20 cellular contexts compared by ENCODE assay signal in the genomic region with DNA sequence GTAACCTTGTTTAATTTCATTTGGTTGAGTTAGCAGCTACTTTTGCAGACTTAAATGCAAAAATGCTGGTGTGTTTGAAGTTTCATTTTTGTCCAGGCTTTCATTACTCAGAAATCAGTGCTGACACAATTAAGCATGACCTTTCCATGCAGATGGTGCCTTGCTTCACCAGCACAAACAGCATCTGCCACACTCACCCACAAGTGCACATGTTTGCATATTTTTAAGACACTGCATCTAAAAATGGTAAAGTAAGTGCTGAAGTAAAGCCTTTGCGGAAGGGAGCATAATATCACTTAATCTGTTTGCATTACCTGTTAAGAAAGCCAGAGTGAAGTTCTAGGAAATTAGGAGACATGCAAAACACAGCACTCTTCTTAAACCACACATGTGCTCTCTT. TPM values are rescaled to one million over a fixed set of nuclear protein-coding genes. Genes with fewer than 3 reads are reported as not detected.
DNase-seq lines count a peak whose midpoint lies in the region; ATAC-seq, FAIRE-seq and TF ChIP-seq lines count a peak whose summit lies in the region.
"Had no signal": no experiment of that assay in that cellular context is flagged by ENCODE, and none has a peak within 500 bp of the region (broad histone marks: within the 10 kb centered on the region; RNA-seq: fewer than 3 reads in every experiment).

No MANE protein-coding gene starts in this region.

- no peaks in the 10 kb centered on the region; the same call in 2 of the 3 replicates for H3K9me3 ChIP-seq in GM12878 (replicated peaks; ENCODE audit: control insufficient read depth, insufficient read depth, low read length)
- H3K9me3 ChIP-seq: BLaER1 treated with 17β-estradiol and CSF1 and Interleukin-3, amounts not matched to agents 10 nM and 100 nM had no signal

- H3K4me2 ChIP-seq in GM12878 (ENCODE audit: control insufficient read depth, insufficient read depth), result no peak overlapping the region
- H3K4me2 ChIP-seq: BLaER1 treated with 17β-estradiol and CSF1 and Interleukin-3, amounts not matched to agents 10 nM and 100 nM had no signal

- no peak for TF ChIP-seq CTCF in GM12878 (IDR thresholded peaks at IDR 0.05 in 2 of 3, conservative IDR thresholded peaks at IDR 0.05 in 1 of 3; ENCODE audit: control insufficient read depth in 2 of 3, extremely low read depth in 1 of 3, insufficient read depth in 1 of 3, low read depth in 3 of 3, low read length in 3 of 3)

- no peak for TF ChIP-seq EP300 in GM12878 (IDR thresholded peaks at IDR 0.05; ENCODE audit: borderline replicate concordance in 1 of 2, control insufficient read depth in 1 of 2, low read depth in 2 of 2, low read length in 2 of 2)

- H3K9ac ChIP-seq in GM12878 (ENCODE audit: control insufficient read depth, insufficient read depth, low read length), result no peak overlapping the region
- H3K9ac ChIP-seq: BLaER1 treated with 17β-estradiol and CSF1 and Interleukin-3, amounts not matched to agents 10 nM and 100 nM had no signal

- peaks cover 8% of the 10 kb centered on the region for H3K4me1 Mint-ChIP-seq in activated T-cell treated with anti-CD3 and anti-CD28 coated beads, Interleukin-2, amount 50 U/mL, for 4 hours (ENCODE audit: low read depth)

- no peaks in the 10 kb centered on the region for H3K36me3 ChIP-seq in GM12878 (ENCODE audit: control insufficient read depth in 2 of 2, insufficient read depth in 2 of 2, low read length in 1 of 2)
- H3K36me3 ChIP-seq: BLaER1 treated with 17β-estradiol and CSF1 and Interleukin-3, amounts not matched to agents 10 nM and 100 nM had no signal

- H3K4me1 ChIP-seq in GM12878 (ENCODE audit: control insufficient read depth, insufficient read depth, low read length), result peaks cover 5% of the 10 kb centered on the region; the same call in 1 of the 2 replicates
- H3K4me1 ChIP-seq: BLaER1 treated with 17β-estradiol and CSF1 and Interleukin-3, amounts not matched to agents 10 nM and 100 nM had no signal

- intact Hi-C loops in GM12878 (cut with micrococcal nuclease; ENCODE audit: unreplicated experiment), result no loop called here

- peaks cover 12% of the 10 kb centered on the region for H3K27me3 Mint-ChIP-seq in activated T-cell treated with anti-CD3 and anti-CD28 coated beads, Interleukin-2, amount 50 U/mL, for 4 hours (ENCODE audit: low read depth)

- H3K9me3 Mint-ChIP-seq in activated T-cell treated with anti-CD3 and anti-CD28 coated beads, Interleukin-2, amount 50 U/mL, for 4 hours, result no peaks in the 10 kb centered on the region
- H3K9me3 Mint-ChIP-seq: CD8-positive, alpha-beta T cell had no signal

- no peak for TF ChIP-seq RAD21 in GM12878 (IDR thresholded peaks at IDR 0.05; ENCODE audit: insufficient read depth, low read depth, low read length)

- CTCF ChIA-PET in GM12878 (lab: Yijun Ruan, JAX), result interaction anchor here (0.7 to 7.1 kb wide), 40 partner anchors 8 to 406 kb away, joined by 3 to 167 read pairs (median 4); a partner anchor contains a TSS

- no peaks in the 10 kb centered on the region for H3K79me2 ChIP-seq in GM12878 (ENCODE audit: control insufficient read depth, insufficient read depth, low read length)

- no TSS peak for BruUV-seq in GM12878 (replicated peaks; lab: Mats Ljungman, UMichigan)

- no peaks in the 10 kb centered on the region for H3K36me3 Mint-ChIP-seq in activated T-cell treated with anti-CD3 and anti-CD28 coated beads, Interleukin-2, amount 50 U/mL, for 4 hours (ENCODE audit: insufficient read depth)
- H3K36me3 Mint-ChIP-seq: CD8-positive, alpha-beta T cell had no signal

- RAD21 ChIA-PET in GM12878 (lab: Charles Lee; ENCODE audit: unreplicated experiment), result interaction anchor here (0.8 to 7.3 kb wide), 17 partner anchors 8 to 345 kb away, joined by 3 to 98 read pairs (median 9); a partner anchor contains a TSS

- in situ Hi-C loops in GM12878 (cut with MboI), result loop anchor here (5.0 kb wide), 1 partner anchor 247 kb away; a partner anchor contains a TSS

- H4K20me1 ChIP-seq in GM12878 (ENCODE audit: control insufficient read depth, insufficient read depth), result no peaks in the 10 kb centered on the region
- H4K20me1 ChIP-seq: BLaER1 treated with 17β-estradiol and CSF1 and Interleukin-3, amounts not matched to agents 10 nM and 100 nM had no signal

- no peaks in the 10 kb centered on the region; a peak in 1 of 4 replicates for H3K27me3 ChIP-seq in GM12878 (replicated peaks in 1 of 2; ENCODE audit: control insufficient read depth in 2 of 2, insufficient read depth in 2 of 2, low read length in 1 of 2)
- H3K27me3 ChIP-seq: BLaER1 treated with 17β-estradiol and CSF1 and Interleukin-3, amounts not matched to agents 10 nM and 100 nM had no signal

- no peak overlapping the region for H3K4me3 Mint-ChIP-seq in activated T-cell treated with anti-CD3 and anti-CD28 coated beads, Interleukin-2, amount 50 U/mL, for 4 hours
- H3K4me3 Mint-ChIP-seq: CD8-positive, alpha-beta T cell had no signal

- SMC1A ChIA-PET in GM12878 (lab: Charles Lee; ENCODE audit: uncharacterized antibody, unreplicated experiment), result interaction anchor here (0.6 to 3.1 kb wide), 33 partner anchors 8 to 851 kb away, joined by 3 to 50 read pairs (median 6); a partner anchor contains a TSS

- H3K27ac ChIP-seq in GM12878 (ENCODE audit: control insufficient read depth, insufficient read depth), result no peak overlapping the region
- H3K27ac ChIP-seq: 22Rv1; BLaER1 treated with 17β-estradiol and CSF1 and Interleukin-3, amounts not matched to agents 10 nM and 100 nM; RWPE1 had no signal

- peak; percentile 50 for DNase-seq in NCI-H2171 treated with DMSO at 0.1 percent for 48 hours (lab: John Stamatoyannopoulos, UW)
- DNase-seq in NCI-H2171 (lab: John Stamatoyannopoulos, UW), result no peak
- peak; percentile 71 for DNase-seq in NAMALWA (ENCODE audit: low spot score)
- DNase-seq in GM12878 (ENCODE audit: low read depth, low spot score), result no peak
- DNase-seq in central memory CD4-positive, alpha-beta T cell, result no peak
- no peak for DNase-seq in activated T-cell treated with anti-CD3 and anti-CD28 coated beads, Interleukin-2, amount 50 U/mL, for 4 hours
- DNase-seq: CD8-positive, alpha-beta T cell; DMS79; KBM-7; NCI-H1417 treated with DMSO at 0.1 percent for 48 hours; NCI-H1930; NCI-H69; SIG-M5 had no signal

- 50% methylated on average over 1 of the region's 1 CpG for WGBS in GM12878 (ENCODE audit: insufficient coverage, insufficient replicate concordance, low lambda C conversion rate, missing lambda C conversion rate)

- H3K4me3 ChIP-seq in GM12878, result no peak overlapping the region
- H3K4me3 ChIP-seq: BLaER1 treated with 17β-estradiol and CSF1 and Interleukin-3, amounts not matched to agents 10 nM and 100 nM had no signal

- no peak for FAIRE-seq in GM12878 (lab: Jason Lieb, UNC)
- FAIRE-seq: H1, HepG2 had no signal

- TF ChIP-seq POLR2A in GM12878 (IDR thresholded peaks at IDR 0.05; ENCODE audit: low read depth, low read length), result no peak

- H2AFZ ChIP-seq in GM12878 (ENCODE audit: control insufficient read depth, low read depth, low read length), result peak overlapping the region; percentile 1; the same call in 1 of the 2 replicates

- no peak for ATAC-seq in GM12878
- no peak for ATAC-seq in HG02610 (IDR thresholded peaks at IDR 0.05; ENCODE audit: unreplicated experiment)
- no peak for ATAC-seq in activated T-cell treated with anti-CD3 and anti-CD28 coated beads, Interleukin-2, amount 50 U/mL, for 4 hours
- no peak for ATAC-seq in HG03097 (IDR thresholded peaks at IDR 0.05; ENCODE audit: low FRiP score, unreplicated experiment)
- ATAC-seq: CD8-positive, alpha-beta T cell; HepG2 had no signal

- POLR2A ChIA-PET in GM12878 (lab: Charles Lee), result no interaction called here

TF ChIP-seq in GM12878, 131 proteins besides CTCF, POLR2A, EP300 and RAD21 (continues in another document):
- no peak for TF ChIP-seq SMAD5 (IDR thresholded peaks at IDR 0.05; ENCODE audit: low read depth)
- TF ChIP-seq, protein P1, sequence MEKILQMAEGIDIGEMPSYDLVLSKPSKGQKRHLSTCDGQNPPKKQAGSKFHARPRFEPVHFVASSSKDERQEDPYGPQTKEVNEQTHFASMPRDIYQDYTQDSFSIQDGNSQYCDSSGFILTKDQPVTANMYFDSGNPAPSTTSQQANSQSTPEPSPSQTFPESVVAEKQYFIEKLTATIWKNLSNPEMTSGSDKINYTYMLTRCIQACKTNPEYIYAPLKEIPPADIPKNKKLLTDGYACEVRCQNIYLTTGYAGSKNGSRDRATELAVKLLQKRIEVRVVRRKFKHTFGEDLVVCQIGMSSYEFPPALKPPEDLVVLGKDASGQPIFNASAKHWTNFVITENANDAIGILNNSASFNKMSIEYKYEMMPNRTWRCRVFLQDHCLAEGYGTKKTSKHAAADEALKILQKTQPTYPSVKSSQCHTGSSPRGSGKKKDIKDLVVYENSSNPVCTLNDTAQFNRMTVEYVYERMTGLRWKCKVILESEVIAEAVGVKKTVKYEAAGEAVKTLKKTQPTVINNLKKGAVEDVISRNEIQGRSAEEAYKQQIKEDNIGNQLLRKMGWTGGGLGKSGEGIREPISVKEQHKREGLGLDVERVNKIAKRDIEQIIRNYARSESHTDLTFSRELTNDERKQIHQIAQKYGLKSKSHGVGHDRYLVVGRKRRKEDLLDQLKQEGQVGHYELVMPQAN (conservative IDR thresholded peaks at IDR 0.05), result no peak
- no peak for TF ChIP-seq HDGF (IDR thresholded peaks at IDR 0.05)
- no peak for TF ChIP-seq YY1 (IDR thresholded peaks at IDR 0.05; ENCODE audit: low read depth, low read length)

RNA-seq across cellular contexts. Expression of a gene that starts 7.3 kb away (rescaled TPM):
- 105 and 113 TPM in 2 replicates for total RNA-seq in GM12878 (2013; cell fraction: nucleolus; rRNA removed)
- 64.7 and 82.2 TPM in 2 replicates for total RNA-seq in GM12878 (2014; rRNA removed)
- total RNA-seq in GM12878 (2014; rRNA removed; fragmentation: Illumina TruSeq; extraction: Trizol), result 82.6 and 84.0 TPM in 2 replicates
- 46.4 and 46.5 TPM in 2 replicates for total RNA-seq in GM12878 (2021)
- polyA plus RNA-seq in GM12878 (2011; ENCODE audit: low read depth), result 20.0 TPM
- polyA plus RNA-seq in GM12878 (2011; rRNA removed), result 97.9 and 136 TPM in 2 replicates
- 51.3 and 63.8 TPM in 2 replicates for polyA plus RNA-seq in GM12878 (2011; cell fraction: cytosol; rRNA removed)
- 74.6 and 75.6 TPM in 2 replicates for polyA plus RNA-seq in GM12878 (2011; cell fraction: nucleus; rRNA removed)
- 20.5 and 31.0 TPM in 2 replicates for polyA plus RNA-seq in GM12878 (2012)
- 81.3 and 113 TPM in 2 replicates for polyA plus RNA-seq in GM12878 (2014; fragmentation: Illumina TruSeq; extraction: Trizol)
- polyA plus RNA-seq in GM12878 (2014; fragmentation: Nextera tagmentation; extraction: Ambion mirVana), result 100 to 1,000 TPM; 104 to 147 TPM
- polyA plus RNA-seq in GM12878 (2014; rRNA removed), result 49.3 and 67.2 TPM in 2 replicates
- polyA plus RNA-seq in GM12878 (2016; fragmentation: Nextera tagmentation; extraction: Ambion mirVana), result 10 to 100 TPM; 58.9 to 66.9 TPM
- 125 and 132 TPM in 2 replicates for polyA minus RNA-seq in GM12878 (2011; rRNA and poly(A)+ RNA removed)
- 32.2 and 35.4 TPM in 2 replicates for polyA minus RNA-seq in GM12878 (2011; cell fraction: cytosol; rRNA and poly(A)+ RNA removed)
- polyA minus RNA-seq in GM12878 (2011; cell fraction: nucleus; rRNA and poly(A)+ RNA removed), result 54.5 and 77.5 TPM in 2 replicates
- total RNA-seq in activated T-cell treated with anti-CD3 and anti-CD28 coated beads, Interleukin-2, amount 50 U/mL, for 4 hours, result 10 to 100 TPM; 25.7 to 33.0 (median 30.7) TPM
- total RNA-seq: H1, HepG2 had no signal
- polyA plus RNA-seq: H1, HepG2 had no signal

Comparison
In these comparisons a context has a peak if more than half of its experiments do, and no peak if none do; other contexts are left out.
1. DNase-seq: peak in NCI-H2171 treated with DMSO at 0.1 percent for 48 hours (single experiment) and NAMALWA (single experiment); none in NCI-H2171 (single experiment), GM12878 (single experiment), central memory CD4-positive, alpha-beta T cell (single experiment) and activated T-cell treated with anti-CD3 and anti-CD28 coated beads, Interleukin-2, amount 50 U/mL, for 4 hours (single experiment).